16 cellular contexts compared by ENCODE assay signal in the genomic region with DNA sequence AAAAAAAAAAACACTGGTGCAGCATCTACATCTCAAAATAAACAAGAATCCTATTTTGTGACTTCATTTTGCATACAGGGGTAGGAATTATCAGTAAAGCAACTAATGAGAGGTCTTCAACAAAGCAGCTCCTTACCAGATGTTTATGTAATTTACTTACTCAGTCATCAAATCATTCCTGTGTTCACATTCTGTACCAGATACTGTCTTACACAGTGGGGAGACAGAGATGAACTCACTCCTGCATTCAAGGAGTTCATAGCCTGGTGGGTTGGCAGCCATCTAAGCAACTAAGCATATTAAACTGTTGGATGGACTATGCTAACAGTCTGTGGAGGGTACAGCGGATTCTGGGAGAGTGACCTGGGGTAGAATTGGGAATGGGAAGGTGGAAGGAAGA.
DNase-seq lines count a peak whose midpoint lies in the region; ATAC-seq and TF ChIP-seq lines count a peak whose summit lies in the region.
"Had no signal": no experiment of that assay in that cellular context is flagged by ENCODE, and none has a peak within 500 bp of the region (broad histone marks: within the 10 kb centered on the region; RNA-seq: fewer than 3 reads in every experiment).

No MANE protein-coding gene starts in this region.

- H3K79me1 ChIP-seq in IMR-90 (ENCODE audit: low read depth in 1 of 2, low read length in 2 of 2) = no peaks in the 10 kb centered on the region

- H3K9ac ChIP-seq in IMR-90 (ENCODE audit: low read depth, low read length) = no peak overlapping the region
- H3K9ac ChIP-seq: BLaER1 treated with 17β-estradiol and CSF1 and Interleukin-3, amounts not matched to agents 10 nM and 100 nM had no signal

- POLR2A ChIA-PET in IMR-90 (lab: Charles Lee; ENCODE audit: unreplicated experiment) = no interaction called here

- H2AFZ ChIP-seq in IMR-90 (replicated peaks; ENCODE audit: low read length, poor library complexity) = no peak overlapping the region

- H3K36me3 ChIP-seq in IMR-90 (ENCODE audit: control insufficient read depth, insufficient read depth, low read length) = no peaks in the 10 kb centered on the region
- H3K36me3 ChIP-seq: BLaER1 treated with 17β-estradiol and CSF1 and Interleukin-3, amounts not matched to agents 10 nM and 100 nM had no signal

- H3K14ac ChIP-seq in IMR-90 (replicated peaks; ENCODE audit: low read depth, low read length) = peak overlapping the region; percentile 58; the same call in 1 of the 2 replicates

- peaks cover 9% of the 10 kb centered on the region for H3K9me1 ChIP-seq in IMR-90 (ENCODE audit: insufficient read depth, low read length)

- no TSS peak for BruUV-seq in IMR-90 (replicated peaks; lab: Mats Ljungman, UMichigan)

- H4K91ac ChIP-seq in IMR-90 (ENCODE audit: insufficient read depth, low read depth, low read length) = no peak overlapping the region

- H2BK20ac ChIP-seq in IMR-90 (ENCODE audit: low read depth, low read length) = peak overlapping the region; percentile 8; the same call in 1 of the 2 replicates

- H4K8ac ChIP-seq in IMR-90 (ENCODE audit: low read depth in 2 of 2, low read length in 2 of 2) = peak overlapping the region in 1 of 2 experiments; percentile 32; a peak in 1 of 4 replicates

- H3K23ac ChIP-seq in IMR-90 (ENCODE audit: low read depth, low read length) = no peak overlapping the region

- H3K4me3 ChIP-seq in IMR-90 (ENCODE audit: insufficient read depth, low read depth, low read length) = no peak overlapping the region
- no peak overlapping the region for H3K4me3 ChIP-seq in choroid plexus epithelial cell (ENCODE audit: low read depth, low read length)
- H3K4me3 ChIP-seq: A549; BLaER1 treated with 17β-estradiol and CSF1 and Interleukin-3, amounts not matched to agents 10 nM and 100 nM had no signal

- CTCF ChIA-PET in IMR-90 (lab: Yijun Ruan, JAX) = interaction anchor here (0.6 kb wide), 1 partner anchor 273 kb away, joined by 3 read pairs; no protein-coding TSS in a partner anchor

- no peak overlapping the region for H2BK5ac ChIP-seq in IMR-90 (ENCODE audit: low read depth, low read length, poor library complexity, severe bottlenecking)

- peak; percentile 56 for DNase-seq in IMR-90
- DNase-seq in choroid plexus epithelial cell (ENCODE audit: low read depth) = peak; percentile 61
- peak; percentile 20 for DNase-seq in iris pigment epithelial cell (ENCODE audit: low read depth)
- no peak for DNase-seq in mucosa of gallbladder (ENCODE audit: low spot score)
- DNase-seq: AML-193; Caco-2; Calu3; CD4-positive, alpha-beta T cell; CD8-positive, alpha-beta T cell; DMS79 treated with DMSO at 0.1 percent for 48 hours; GF-D8 had no signal

- no peak for TF ChIP-seq RAD21 in IMR-90 (IDR thresholded peaks at IDR 0.05; ENCODE audit: low read length)

- H3K27me3 ChIP-seq in IMR-90 (ENCODE audit: control insufficient read depth, insufficient read depth, low read length) = no peaks in the 10 kb centered on the region
- H3K27me3 ChIP-seq: BLaER1 treated with 17β-estradiol and CSF1 and Interleukin-3, amounts not matched to agents 10 nM and 100 nM had no signal

- H3K4me1 ChIP-seq in IMR-90 (ENCODE audit: control insufficient read depth, insufficient read depth, low read length) = peaks cover 7% of the 10 kb centered on the region
- H3K4me1 ChIP-seq: A549; BLaER1 treated with 17β-estradiol and CSF1 and Interleukin-3, amounts not matched to agents 10 nM and 100 nM; Caco-2 had no signal

- dilution Hi-C loops in IMR-90 (cut with HindIII; ENCODE audit: low sequenced_read_pairs, unreplicated experiment) = no loop called here

- H2BK15ac ChIP-seq in IMR-90 (ENCODE audit: low read depth, low read length) = 0 out of 3 replicates have a peak overlapping the region, but pooled peaks have one; percentile 74

- no peak overlapping the region for H4K5ac ChIP-seq in IMR-90 (ENCODE audit: low read depth, low read length)

- no peaks in the 10 kb centered on the region for H4K20me1 ChIP-seq in IMR-90 (ENCODE audit: insufficient read depth, low read length)
- H4K20me1 ChIP-seq: BLaER1 treated with 17β-estradiol and CSF1 and Interleukin-3, amounts not matched to agents 10 nM and 100 nM had no signal

- in situ Hi-C loops in IMR-90 (cut with MboI; ENCODE audit: low sequenced_read_pairs) = no loop called here

- no peak overlapping the region for H2BK120ac ChIP-seq in IMR-90 (ENCODE audit: low read depth, low read length)

- no peak overlapping the region for H3K56ac ChIP-seq in IMR-90 (ENCODE audit: extremely low read depth, insufficient read depth, low read length)

- TF ChIP-seq POLR2A in IMR-90 (IDR thresholded peaks at IDR 0.05; ENCODE audit: low read depth, low read length) = no peak

- no peak overlapping the region for H3K27ac ChIP-seq in IMR-90 (ENCODE audit: insufficient read depth, low read length)
- H3K27ac ChIP-seq: 22Rv1; A549; BLaER1 treated with 17β-estradiol and CSF1 and Interleukin-3, amounts not matched to agents 10 nM and 100 nM; C4-2B had no signal

- peak overlapping the region; percentile 77 for H2AK5ac ChIP-seq in IMR-90 (ENCODE audit: low read depth, low read length)

- no peak overlapping the region for H2AK9ac ChIP-seq in IMR-90 (replicated peaks; ENCODE audit: low read depth, low read length, poor library complexity)

- intact Hi-C loops in IMR-90 (cut with micrococcal nuclease) = no loop called here

- H3K4ac ChIP-seq in IMR-90 (ENCODE audit: low read depth, low read length) = peak overlapping the region; percentile 24

- H3K18ac ChIP-seq in IMR-90 (ENCODE audit: low read depth, low read length) = no peak overlapping the region

- no CpG with 5 or more reads among the region's 1 CpG for WGBS in IMR-90 (ENCODE audit: extremely low coverage in 2 of 2, insufficient read length in 1 of 2), 2 experiments

- TF ChIP-seq CTCF in IMR-90 (conservative IDR thresholded peaks at IDR 0.05; ENCODE audit: low read depth, low read length) (no peak), choroid plexus epithelial cell (conservative IDR thresholded peaks at IDR 0.05; ENCODE audit: low read depth, low read length) (no peak)

- ATAC-seq in IMR-90 (ENCODE audit: low read depth) (peak; percentile 28; the same call in 1 of the 2 replicates), GM21367 (IDR thresholded peaks at IDR 0.05; ENCODE audit: unreplicated experiment) (no peak)
- ATAC-seq: A549; CD8-positive, alpha-beta T cell had no signal

- no peak overlapping the region for H3K4me2 ChIP-seq in IMR-90 (ENCODE audit: low read depth, low read length)
- H3K4me2 ChIP-seq: A549; BLaER1 treated with 17β-estradiol and CSF1 and Interleukin-3, amounts not matched to agents 10 nM and 100 nM had no signal

- no peaks in the 10 kb centered on the region for H3K9me3 ChIP-seq in IMR-90 (ENCODE audit: control insufficient read depth, insufficient read depth, low read length)
- H3K9me3 ChIP-seq: A549; BLaER1 treated with 17β-estradiol and CSF1 and Interleukin-3, amounts not matched to agents 10 nM and 100 nM; Caco-2 had no signal

TF ChIP-seq in IMR-90, 13 proteins besides CTCF, POLR2A, EP300 and RAD21:
- no peak for TF ChIP-seq RCOR1 (IDR thresholded peaks at IDR 0.05; ENCODE audit: insufficient replicate concordance, low read length)
- TF ChIP-seq, protein P1, sequence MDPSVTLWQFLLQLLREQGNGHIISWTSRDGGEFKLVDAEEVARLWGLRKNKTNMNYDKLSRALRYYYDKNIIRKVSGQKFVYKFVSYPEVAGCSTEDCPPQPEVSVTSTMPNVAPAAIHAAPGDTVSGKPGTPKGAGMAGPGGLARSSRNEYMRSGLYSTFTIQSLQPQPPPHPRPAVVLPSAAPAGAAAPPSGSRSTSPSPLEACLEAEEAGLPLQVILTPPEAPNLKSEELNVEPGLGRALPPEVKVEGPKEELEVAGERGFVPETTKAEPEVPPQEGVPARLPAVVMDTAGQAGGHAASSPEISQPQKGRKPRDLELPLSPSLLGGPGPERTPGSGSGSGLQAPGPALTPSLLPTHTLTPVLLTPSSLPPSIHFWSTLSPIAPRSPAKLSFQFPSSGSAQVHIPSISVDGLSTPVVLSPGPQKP (IDR thresholded peaks at IDR 0.05; ENCODE audit: borderline replicate concordance, low read depth, low read length) = no peak
- TF ChIP-seq CHD1 (IDR thresholded peaks at IDR 0.05; ENCODE audit: low read depth, low read length) = no peak
- TF ChIP-seq SMC3 (IDR thresholded peaks at IDR 0.05; ENCODE audit: low read depth, low read length) = no peak
- TF ChIP-seq CEBPB (IDR thresholded peaks at IDR 0.05; ENCODE audit: low read depth, low read length) = no peak
- no peak for TF ChIP-seq NFE2L2 (IDR thresholded peaks at IDR 0.05; ENCODE audit: low read depth, low read length)
- no peak for TF ChIP-seq MXI1 (IDR thresholded peaks at IDR 0.05; ENCODE audit: borderline replicate concordance, low read depth, low read length)
- TF ChIP-seq MAZ (IDR thresholded peaks at IDR 0.05; ENCODE audit: borderline replicate concordance, low read depth, low read length) = no peak
- TF ChIP-seq, protein P2, sequence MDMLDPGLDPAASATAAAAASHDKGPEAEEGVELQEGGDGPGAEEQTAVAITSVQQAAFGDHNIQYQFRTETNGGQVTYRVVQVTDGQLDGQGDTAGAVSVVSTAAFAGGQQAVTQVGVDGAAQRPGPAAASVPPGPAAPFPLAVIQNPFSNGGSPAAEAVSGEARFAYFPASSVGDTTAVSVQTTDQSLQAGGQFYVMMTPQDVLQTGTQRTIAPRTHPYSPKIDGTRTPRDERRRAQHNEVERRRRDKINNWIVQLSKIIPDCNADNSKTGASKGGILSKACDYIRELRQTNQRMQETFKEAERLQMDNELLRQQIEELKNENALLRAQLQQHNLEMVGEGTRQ (IDR thresholded peaks at IDR 0.05; ENCODE audit: low read depth, low read length) = no peak
- no peak for TF ChIP-seq BHLHE40 (IDR thresholded peaks at IDR 0.05; ENCODE audit: low read depth, low read length)
- TF ChIP-seq FOS (IDR thresholded peaks at IDR 0.05; ENCODE audit: low read depth, low read length) = no peak
- TF ChIP-seq MAFK (IDR thresholded peaks at IDR 0.05; ENCODE audit: low read depth, low read length) = no peak
- TF ChIP-seq RFX5 (IDR thresholded peaks at IDR 0.05; ENCODE audit: low read depth, low read length) = no peak
TF ChIP-seq in IMR-90: peak in this region for 0.
